17 cellular contexts compared by ENCODE assay signal in genomic region chr11:60889869-60890311, GRCh38. TPM values are rescaled to one million over a fixed set of nuclear protein-coding genes. Genes with fewer than 3 reads are reported as not detected.
DNase-seq lines count a peak whose midpoint lies in the region; ATAC-seq, FAIRE-seq and TF ChIP-seq lines count a peak whose summit lies in the region.
"Had no signal": no experiment of that assay in that cellular context is flagged by ENCODE, and none has a peak within 500 bp of the region (broad histone marks: within the 10 kb centered on the region; RNA-seq: fewer than 3 reads in every experiment).

No MANE protein-coding gene starts in this region.

- no peaks in the 10 kb centered on the region for H3K27me3 Mint-ChIP-seq in activated T-helper 17 cell treated with anti-CD3 and anti-CD28 coated beads, Interleukin-2, amount 50 U/mL, for 72 hours

- no peak overlapping the region for H3K4me3 Mint-ChIP-seq in activated T-helper 17 cell treated with anti-CD3 and anti-CD28 coated beads, Interleukin-2, amount 50 U/mL, for 72 hours

- intact Hi-C loops in HepG2 (cut with micrococcal nuclease; ENCODE audit: unreplicated experiment), result loop anchor here (5.0 kb wide), 1 partner anchor 113 kb away; no protein-coding TSS in a partner anchor

- no peak overlapping the region for H3K9ac ChIP-seq in HepG2 (ENCODE audit: insufficient read depth, low read depth, low read length)

- H3K79me2 ChIP-seq in HepG2 (ENCODE audit: insufficient read depth, low read length), result no peaks in the 10 kb centered on the region

- no peaks in the 10 kb centered on the region for H3K27me3 ChIP-seq in HepG2 (ENCODE audit: control insufficient read depth in 1 of 2, insufficient read depth in 2 of 2, low read length in 2 of 2)
- H3K27me3 ChIP-seq: BLaER1, left lung had no signal

- no TSS peak for BruUV-seq in HepG2 (replicated peaks; lab: Mats Ljungman, UMichigan)

- CTCF ChIA-PET in HEK293T (lab: Yijun Ruan, JAX), result interaction anchor here (2.2 kb wide), 1 partner anchor 10 kb away, joined by 12 read pairs; no protein-coding TSS in a partner anchor
- CTCF ChIA-PET in HepG2 (lab: Yijun Ruan, JAX; ENCODE audit: low intra/inter-chr PET ratio, low total read pairs), result interaction anchor here (4.3 kb wide), 1 partner anchor 58 kb away, joined by 81 read pairs; no protein-coding TSS in a partner anchor

- no peak for TF ChIP-seq RAD21 in HepG2 (CRISPR knock-in tag; IDR thresholded peaks at IDR 0.05)

- peaks cover 4% of the 10 kb centered on the region for H3K4me1 Mint-ChIP-seq in activated T-helper 17 cell treated with anti-CD3 and anti-CD28 coated beads, Interleukin-2, amount 50 U/mL, for 72 hours

- DNase-seq in ELF-1 (ENCODE audit: low read depth, low spot score), result peak; percentile 51
- no peak for DNase-seq in HEK293T (ENCODE audit: extremely low spot score)
- no peak for DNase-seq in HepG2 (ENCODE audit: low spot score)
- DNase-seq in stimulated activated CD4-positive, alpha-beta T cell treated with anti-CD3 and anti-CD28 coated beads, Interleukin-4, amount 100 ng/mL, for 1 hour, result no peak
- DNase-seq: DMS79 treated with DMSO at 0.1 percent for 48 hours; effector CD4-positive, alpha-beta T cell; left lung; NCI-H2029; NCI-H510A treated with DMSO at 0.1 percent for 48 hours; stimulated activated CD4-positive, alpha-beta T cell treated with anti-CD3 and anti-CD28 coated beads, Interleukin-12 subunit alpha, Interleukin-12 subunit beta, amount 100 ng/mL, for 4 hours had no signal

- TF ChIP-seq CTCF in HepG2 (CRISPR knock-in tag; IDR thresholded peaks at IDR 0.05), result no peak

- FAIRE-seq in HepG2 (lab: Jason Lieb, UNC), result no peak
- FAIRE-seq: bronchial epithelial cell had no signal

- no peaks in the 10 kb centered on the region for H3K9me3 ChIP-seq in HepG2 (ENCODE audit: low read length)
- H3K9me3 ChIP-seq: BLaER1, HAP-1, left lung had no signal

- no peaks in the 10 kb centered on the region for H3K4me1 ChIP-seq in HepG2 (ENCODE audit: insufficient read depth, low read length)
- H3K4me1 ChIP-seq: BLaER1, HAP-1, left lung had no signal

- in situ Hi-C loops in HepG2 (cut with HindIII; ENCODE audit: extremely low pct_ligation_motif_present, low pct_unique_long_range_greater_than_20kb), result loop anchor here (5.0 kb wide), 1 partner anchor 58 kb away; no protein-coding TSS in a partner anchor

- no peak overlapping the region for H2AFZ ChIP-seq in HepG2 (ENCODE audit: low read length)

- no peak overlapping the region for H3K4me2 ChIP-seq in HepG2 (ENCODE audit: low read depth, low read length)
- H3K4me2 ChIP-seq: BLaER1 had no signal

- H3K4me3 ChIP-seq in HepG2 (replicated peaks in 1 of 3; ENCODE audit: insufficient read depth in 1 of 3, low read depth in 2 of 3, low read length in 3 of 3), result no peak overlapping the region
- H3K4me3 ChIP-seq: BLaER1, HAP-1, left lung had no signal

- no peak for TF ChIP-seq EP300 in HepG2 (IDR thresholded peaks at IDR 0.05; ENCODE audit: low read depth in 2 of 2, low read length in 2 of 2)
- no peak for TF ChIP-seq EP300 in HepG2 (CRISPR knock-in tag; IDR thresholded peaks at IDR 0.05; ENCODE audit: borderline replicate concordance)

- POLR2A ChIA-PET in HEK293T (lab: Yijun Ruan, JAX), result no interaction called here
- POLR2A ChIA-PET in HepG2 (lab: Yijun Ruan, JAX), result interaction anchor here (1.0 to 1.6 kb wide), 2 partner anchors 24 to 59 kb away, joined by 3 to 5 read pairs; partner anchors contain the start of gene TMEM109

- peaks cover 4 to 24% of the 10 kb centered on the region in 2 experiments; a peak in 4 of 5 replicates for H3K36me3 ChIP-seq in HepG2 (replicated peaks in 1 of 2; ENCODE audit: control insufficient read depth in 1 of 2, insufficient read depth in 2 of 2, low read length in 2 of 2)

- H3K27ac Mint-ChIP-seq in activated T-helper 17 cell treated with anti-CD3 and anti-CD28 coated beads, Interleukin-2, amount 50 U/mL, for 72 hours, result no peak overlapping the region

- 0 out of 4 replicates have a peak, but pooled peaks of 1 of the 2 experiments have one; percentile 12 for TF ChIP-seq POLR2A in HepG2 (IDR thresholded peaks at IDR 0.05; ENCODE audit: insufficient read depth in 1 of 2, low read depth in 2 of 2, low read length in 2 of 2)

- no peak for ATAC-seq in HepG2
- no peak for ATAC-seq in activated T-helper 17 cell treated with anti-CD3 and anti-CD28 coated beads, Interleukin-2, amount 50 U/mL, for 72 hours (replicated peaks)
- ATAC-seq: left lung had no signal

- H4K20me1 ChIP-seq in HepG2 (ENCODE audit: insufficient read depth, low read length), result no peaks in the 10 kb centered on the region
- H4K20me1 ChIP-seq: BLaER1 had no signal

- no peak overlapping the region for H3K27ac ChIP-seq in HepG2 (ENCODE audit: extremely low read length, insufficient read depth, low read length)
- H3K27ac ChIP-seq: BLaER1, left lung had no signal

- H3K9me3 Mint-ChIP-seq in activated T-helper 17 cell treated with anti-CD3 and anti-CD28 coated beads, Interleukin-2, amount 50 U/mL, for 72 hours, result no peaks in the 10 kb centered on the region

- WGBS in HepG2 (ENCODE audit: low lambda C conversion rate), result 91% methylated on average over 6 of the region's 6 CpGs

- H3K36me3 Mint-ChIP-seq in activated T-helper 17 cell treated with anti-CD3 and anti-CD28 coated beads, Interleukin-2, amount 50 U/mL, for 72 hours (ENCODE audit: low read depth), result peaks cover 79% of the 10 kb centered on the region

RNA-seq across cellular contexts. Expression of gene PRPF19, which starts 16.5 kb away (rescaled TPM):
- total RNA-seq in HepG2 (2016; rRNA removed; fragmentation: Illumina TruSeq; extraction: Trizol), result 91.1 and 115 TPM in 2 replicates
- total RNA-seq in HepG2 (2016; cell fraction: cytosol; rRNA removed; fragmentation: Illumina TruSeq; extraction: Trizol; ENCODE audit: low read depth), result 16.1 and 16.4 TPM in 2 replicates
- total RNA-seq in HepG2 (2016; cell fraction: insoluble cytoplasmic fraction; rRNA removed; fragmentation: Illumina TruSeq; extraction: Trizol), result 93.5 and 104 TPM in 2 replicates
- total RNA-seq in HepG2 (2016; cell fraction: membrane; rRNA removed; fragmentation: Illumina TruSeq; extraction: Trizol), result 37.9 and 40.5 TPM in 2 replicates
- 52.4 and 56.0 TPM in 2 replicates for total RNA-seq in HepG2 (2016; cell fraction: nucleus; rRNA removed; fragmentation: Illumina TruSeq; extraction: Trizol)
- 25.0 and 27.4 TPM in 2 replicates for polyA plus RNA-seq in HepG2 (2011; rRNA removed)
- polyA plus RNA-seq in HepG2 (2011; cell fraction: cytosol; rRNA removed), result 19.8 and 29.8 TPM in 2 replicates
- polyA plus RNA-seq in HepG2 (2011; cell fraction: nucleus; rRNA removed), result 32.6 and 32.8 TPM in 2 replicates
- 56.0 and 62.2 TPM in 2 replicates for polyA plus RNA-seq in HepG2 (2012)
- polyA plus RNA-seq in HepG2 (2016; cell fraction: cytosol; fragmentation: Illumina TruSeq; extraction: Trizol; ENCODE audit: low read depth), result 14.7 and 16.9 TPM in 2 replicates
- polyA plus RNA-seq in HepG2 (2016; cell fraction: insoluble cytoplasmic fraction; fragmentation: Illumina TruSeq; extraction: Trizol; ENCODE audit: low read depth), result 125 and 138 TPM in 2 replicates
- 33.6 and 36.5 TPM in 2 replicates for polyA plus RNA-seq in HepG2 (2016; cell fraction: membrane; fragmentation: Illumina TruSeq; extraction: Trizol; ENCODE audit: low read depth)
- polyA plus RNA-seq in HepG2 (2016; cell fraction: nucleus; fragmentation: Illumina TruSeq; extraction: Trizol; ENCODE audit: insufficient read depth, low read depth), result 76.8 and 76.9 TPM in 2 replicates
- 52.3 and 71.1 TPM in 2 replicates for polyA minus RNA-seq in HepG2 (2011; rRNA and poly(A)+ RNA removed; ENCODE audit: low replicate concordance)
- 22.3 and 28.6 TPM in 2 replicates for polyA minus RNA-seq in HepG2 (2011; cell fraction: cytosol; rRNA and poly(A)+ RNA removed)
- 33.5 and 39.2 TPM in 2 replicates for polyA minus RNA-seq in HepG2 (2011; cell fraction: nucleus; rRNA and poly(A)+ RNA removed)
- 100 to 1,000 TPM in 1 of 2 donors, 10 to 100 TPM in 1; 80.2 to 165 TPM for total RNA-seq in activated T-helper 17 cell treated with anti-CD3 and anti-CD28 coated beads, Interleukin-2, amount 50 U/mL, for 72 hours

RNA-seq across cellular contexts. Expression of gene ZP1, which starts 22.5 kb away (rescaled TPM):
- not detected in 2 replicates for total RNA-seq in HepG2 (2016; rRNA removed; fragmentation: Illumina TruSeq; extraction: Trizol)
- total RNA-seq in HepG2 (2016; cell fraction: cytosol; rRNA removed; fragmentation: Illumina TruSeq; extraction: Trizol; ENCODE audit: low read depth), result not detected in 2 replicates
- total RNA-seq in HepG2 (2016; cell fraction: insoluble cytoplasmic fraction; rRNA removed; fragmentation: Illumina TruSeq; extraction: Trizol), result not detected in 2 replicates
- total RNA-seq in HepG2 (2016; cell fraction: membrane; rRNA removed; fragmentation: Illumina TruSeq; extraction: Trizol), result not detected in 2 replicates
- not detected in 2 replicates for total RNA-seq in HepG2 (2016; cell fraction: nucleus; rRNA removed; fragmentation: Illumina TruSeq; extraction: Trizol)
- 0.16 and 0.26 TPM in 2 replicates for polyA plus RNA-seq in HepG2 (2011; rRNA removed)
- polyA plus RNA-seq in HepG2 (2011; cell fraction: cytosol; rRNA removed), result 0.05 and 0.25 TPM in 2 replicates
- 0.82 and 1.1 TPM in 2 replicates for polyA plus RNA-seq in HepG2 (2011; cell fraction: nucleus; rRNA removed)
- not detected in 2 replicates for polyA plus RNA-seq in HepG2 (2012)
- not detected in 2 replicates for polyA plus RNA-seq in HepG2 (2016; cell fraction: cytosol; fragmentation: Illumina TruSeq; extraction: Trizol; ENCODE audit: low read depth)
- polyA plus RNA-seq in HepG2 (2016; cell fraction: insoluble cytoplasmic fraction; fragmentation: Illumina TruSeq; extraction: Trizol; ENCODE audit: low read depth), result not detected in 2 replicates
- polyA plus RNA-seq in HepG2 (2016; cell fraction: membrane; fragmentation: Illumina TruSeq; extraction: Trizol; ENCODE audit: low read depth), result not detected in 2 replicates
- not detected in 2 replicates for polyA plus RNA-seq in HepG2 (2016; cell fraction: nucleus; fragmentation: Illumina TruSeq; extraction: Trizol; ENCODE audit: insufficient read depth, low read depth)
- polyA minus RNA-seq in HepG2 (2011; rRNA and poly(A)+ RNA removed; ENCODE audit: low replicate concordance), result not detected in 2 replicates
- polyA minus RNA-seq in HepG2 (2011; cell fraction: cytosol; rRNA and poly(A)+ RNA removed), result not detected in 2 replicates
- not detected in 2 replicates for polyA minus RNA-seq in HepG2 (2011; cell fraction: nucleus; rRNA and poly(A)+ RNA removed)
- total RNA-seq in activated T-helper 17 cell treated with anti-CD3 and anti-CD28 coated beads, Interleukin-2, amount 50 U/mL, for 72 hours, result under 1 TPM in 1 of 2 donors, not detected in 1; 0.16 TPM
- total RNA-seq: activated CD8-positive, alpha-beta memory T cell treated with anti-CD3 and anti-CD28 coated beads for 36 hours; bronchial epithelial cell; left lung; posterior vena cava; SK-MEL-5 had no signal

RNA-seq across cellular contexts. Expression of gene TMEM109, which starts 24.1 kb away (rescaled TPM):
- 10.7 and 18.0 TPM in 2 replicates for total RNA-seq in HepG2 (2016; rRNA removed; fragmentation: Illumina TruSeq; extraction: Trizol)
- 4.0 TPM in 2 replicates for total RNA-seq in HepG2 (2016; cell fraction: cytosol; rRNA removed; fragmentation: Illumina TruSeq; extraction: Trizol; ENCODE audit: low read depth)
- 10.2 and 18.3 TPM in 2 replicates for total RNA-seq in HepG2 (2016; cell fraction: insoluble cytoplasmic fraction; rRNA removed; fragmentation: Illumina TruSeq; extraction: Trizol)
- total RNA-seq in HepG2 (2016; cell fraction: membrane; rRNA removed; fragmentation: Illumina TruSeq; extraction: Trizol), result 8.4 and 9.5 TPM in 2 replicates
- 14.1 and 14.6 TPM in 2 replicates for total RNA-seq in HepG2 (2016; cell fraction: nucleus; rRNA removed; fragmentation: Illumina TruSeq; extraction: Trizol)
- 7.7 and 12.2 TPM in 2 replicates for polyA plus RNA-seq in HepG2 (2011; rRNA removed)
- polyA plus RNA-seq in HepG2 (2011; cell fraction: cytosol; rRNA removed), result 9.5 and 10.2 TPM in 2 replicates
- polyA plus RNA-seq in HepG2 (2011; cell fraction: nucleus; rRNA removed), result 5.5 and 8.4 TPM in 2 replicates
- polyA plus RNA-seq in HepG2 (2012), result 12.8 and 19.4 TPM in 2 replicates
- polyA plus RNA-seq in HepG2 (2016; cell fraction: cytosol; fragmentation: Illumina TruSeq; extraction: Trizol; ENCODE audit: low read depth), result 3.7 TPM in 2 replicates
- polyA plus RNA-seq in HepG2 (2016; cell fraction: insoluble cytoplasmic fraction; fragmentation: Illumina TruSeq; extraction: Trizol; ENCODE audit: low read depth), result 12.7 and 13.2 TPM in 2 replicates
- polyA plus RNA-seq in HepG2 (2016; cell fraction: membrane; fragmentation: Illumina TruSeq; extraction: Trizol; ENCODE audit: low read depth), result 8.3 and 10.0 TPM in 2 replicates
- polyA plus RNA-seq in HepG2 (2016; cell fraction: nucleus; fragmentation: Illumina TruSeq; extraction: Trizol; ENCODE audit: insufficient read depth, low read depth), result 29.4 and 33.0 TPM in 2 replicates
- polyA minus RNA-seq in HepG2 (2011; rRNA and poly(A)+ RNA removed; ENCODE audit: low replicate concordance), result 9.0 and 55.3 TPM in 2 replicates
- 5.5 and 9.1 TPM in 2 replicates for polyA minus RNA-seq in HepG2 (2011; cell fraction: cytosol; rRNA and poly(A)+ RNA removed)
- 2.2 and 4.5 TPM in 2 replicates for polyA minus RNA-seq in HepG2 (2011; cell fraction: nucleus; rRNA and poly(A)+ RNA removed)
- total RNA-seq in activated T-helper 17 cell treated with anti-CD3 and anti-CD28 coated beads, Interleukin-2, amount 50 U/mL, for 72 hours, result 10 to 100 TPM; 42.8 to 99.7 TPM

RNA-seq across cellular contexts. Expression of gene PTGDR2, which starts 34.1 kb away (rescaled TPM):
- total RNA-seq in HepG2 (2016; rRNA removed; fragmentation: Illumina TruSeq; extraction: Trizol), result 1.0 and 2.5 TPM in 2 replicates
- total RNA-seq in HepG2 (2016; cell fraction: cytosol; rRNA removed; fragmentation: Illumina TruSeq; extraction: Trizol; ENCODE audit: low read depth), result 0.40 and 0.53 TPM in 2 replicates
- total RNA-seq in HepG2 (2016; cell fraction: insoluble cytoplasmic fraction; rRNA removed; fragmentation: Illumina TruSeq; extraction: Trizol), result 1.1 and 2.4 TPM in 2 replicates
- total RNA-seq in HepG2 (2016; cell fraction: membrane; rRNA removed; fragmentation: Illumina TruSeq; extraction: Trizol), result 1.1 and 1.3 TPM in 2 replicates
- total RNA-seq in HepG2 (2016; cell fraction: nucleus; rRNA removed; fragmentation: Illumina TruSeq; extraction: Trizol), result 1.8 and 2.0 TPM in 2 replicates
- 1.9 and 2.1 TPM in 2 replicates for polyA plus RNA-seq in HepG2 (2011; rRNA removed)
- 1.9 and 2.2 TPM in 2 replicates for polyA plus RNA-seq in HepG2 (2011; cell fraction: cytosol; rRNA removed)
- polyA plus RNA-seq in HepG2 (2011; cell fraction: nucleus; rRNA removed), result 1.7 and 1.8 TPM in 2 replicates
- polyA plus RNA-seq in HepG2 (2012), result 1.7 and 2.1 TPM in 2 replicates
- 0.24 and 0.38 TPM in 2 replicates for polyA plus RNA-seq in HepG2 (2016; cell fraction: cytosol; fragmentation: Illumina TruSeq; extraction: Trizol; ENCODE audit: low read depth)
- 1.1 and 1.2 TPM in 2 replicates for polyA plus RNA-seq in HepG2 (2016; cell fraction: insoluble cytoplasmic fraction; fragmentation: Illumina TruSeq; extraction: Trizol; ENCODE audit: low read depth)
- 0.70 and 0.73 TPM in 2 replicates for polyA plus RNA-seq in HepG2 (2016; cell fraction: membrane; fragmentation: Illumina TruSeq; extraction: Trizol; ENCODE audit: low read depth)
- 2.8 and 3.2 TPM in 2 replicates for polyA plus RNA-seq in HepG2 (2016; cell fraction: nucleus; fragmentation: Illumina TruSeq; extraction: Trizol; ENCODE audit: insufficient read depth, low read depth)
- polyA minus RNA-seq in HepG2 (2011; rRNA and poly(A)+ RNA removed; ENCODE audit: low replicate concordance), result 9.7 TPM in 1 of 2 replicates, not detected in the other
- polyA minus RNA-seq in HepG2 (2011; cell fraction: cytosol; rRNA and poly(A)+ RNA removed), result 2.4 and 3.0 TPM in 2 replicates
- polyA minus RNA-seq in HepG2 (2011; cell fraction: nucleus; rRNA and poly(A)+ RNA removed), result 0.64 and 0.99 TPM in 2 replicates
- total RNA-seq in activated T-helper 17 cell treated with anti-CD3 and anti-CD28 coated beads, Interleukin-2, amount 50 U/mL, for 72 hours, result under 1 TPM; 0.19 to 0.37 TPM
- total RNA-seq: bronchial epithelial cell, SK-MEL-5 had no signal

RNA-seq across cellular contexts. Expression of gene TMEM132A, which starts 34.4 kb away (rescaled TPM):
- total RNA-seq in HepG2 (2016; rRNA removed; fragmentation: Illumina TruSeq; extraction: Trizol), result 8.4 and 32.9 TPM in 2 replicates
- total RNA-seq in HepG2 (2016; cell fraction: cytosol; rRNA removed; fragmentation: Illumina TruSeq; extraction: Trizol; ENCODE audit: low read depth), result 5.1 and 6.9 TPM in 2 replicates
- total RNA-seq in HepG2 (2016; cell fraction: insoluble cytoplasmic fraction; rRNA removed; fragmentation: Illumina TruSeq; extraction: Trizol), result 6.9 and 31.8 TPM in 2 replicates
- 11.9 and 13.4 TPM in 2 replicates for total RNA-seq in HepG2 (2016; cell fraction: membrane; rRNA removed; fragmentation: Illumina TruSeq; extraction: Trizol)
- 34.0 and 34.7 TPM in 2 replicates for total RNA-seq in HepG2 (2016; cell fraction: nucleus; rRNA removed; fragmentation: Illumina TruSeq; extraction: Trizol)
- 11.1 and 22.7 TPM in 2 replicates for polyA plus RNA-seq in HepG2 (2011; rRNA removed)
- 16.2 and 18.8 TPM in 2 replicates for polyA plus RNA-seq in HepG2 (2011; cell fraction: cytosol; rRNA removed)
- polyA plus RNA-seq in HepG2 (2011; cell fraction: nucleus; rRNA removed), result 103 and 122 TPM in 2 replicates
- 19.3 and 25.4 TPM in 2 replicates for polyA plus RNA-seq in HepG2 (2012)
- polyA plus RNA-seq in HepG2 (2016; cell fraction: cytosol; fragmentation: Illumina TruSeq; extraction: Trizol; ENCODE audit: low read depth), result 3.3 and 4.8 TPM in 2 replicates
- 7.6 and 10.7 TPM in 2 replicates for polyA plus RNA-seq in HepG2 (2016; cell fraction: insoluble cytoplasmic fraction; fragmentation: Illumina TruSeq; extraction: Trizol; ENCODE audit: low read depth)
- polyA plus RNA-seq in HepG2 (2016; cell fraction: membrane; fragmentation: Illumina TruSeq; extraction: Trizol; ENCODE audit: low read depth), result 8.3 and 10.4 TPM in 2 replicates
- 64.1 and 72.1 TPM in 2 replicates for polyA plus RNA-seq in HepG2 (2016; cell fraction: nucleus; fragmentation: Illumina TruSeq; extraction: Trizol; ENCODE audit: insufficient read depth, low read depth)
- 19.8 and 31.0 TPM in 2 replicates for polyA minus RNA-seq in HepG2 (2011; rRNA and poly(A)+ RNA removed; ENCODE audit: low replicate concordance)
- 15.7 and 16.8 TPM in 2 replicates for polyA minus RNA-seq in HepG2 (2011; cell fraction: cytosol; rRNA and poly(A)+ RNA removed)
- polyA minus RNA-seq in HepG2 (2011; cell fraction: nucleus; rRNA and poly(A)+ RNA removed), result 19.7 and 26.0 TPM in 2 replicates
- under 1 TPM in 1 of 2 donors, not detected in 1; 0.29 TPM for total RNA-seq in activated T-helper 17 cell treated with anti-CD3 and anti-CD28 coated beads, Interleukin-2, amount 50 U/mL, for 72 hours
